Comparison of ENCODE assay signal across 3 cellular contexts in genomic region chrX:109577055-109577454, GRCh38.
TF ChIP-seq lines count a peak whose summit lies in the region.

No MANE protein-coding gene starts in this region.

TF ChIP-seq in HepG2, 621 proteins besides CTCF, POLR2A, EP300 and RAD21:
- TF ChIP-seq ZNF34 (CRISPR knock-in tag; IDR thresholded peaks at IDR 0.05; ENCODE audit: borderline replicate concordance), result no peak
- TF ChIP-seq PRDM10 (CRISPR knock-in tag; IDR thresholded peaks at IDR 0.05; ENCODE audit: low read depth), result no peak
- TF ChIP-seq MAFK (conservative IDR thresholded peaks at IDR 0.05 in 1 of 2, IDR thresholded peaks at IDR 0.05 in 1 of 2; ENCODE audit: low read length in 2 of 2), result peak; percentile 10 to 46; a peak in 2 of 4 replicates
- no peak for TF ChIP-seq ZNF530 (CRISPR knock-in tag; IDR thresholded peaks at IDR 0.05; ENCODE audit: low read depth)
- TF ChIP-seq BRF2 (CRISPR knock-in tag; IDR thresholded peaks at IDR 0.05), result no peak
- TF ChIP-seq MAFF (IDR thresholded peaks at IDR 0.05; ENCODE audit: low read depth, low read length), result peak; percentile 33; the same call in 1 of the 2 replicates
- TF ChIP-seq TOPORS (CRISPR knock-in tag; IDR thresholded peaks at IDR 0.05), result no peak
- TF ChIP-seq ZBTB43 (CRISPR knock-in tag; conservative IDR thresholded peaks at IDR 0.05), result no peak
- no peak for TF ChIP-seq ZNF577 (CRISPR knock-in tag; IDR thresholded peaks at IDR 0.05; ENCODE audit: borderline replicate concordance, low read depth)
TF ChIP-seq in HepG2: peak in this region for 2.

TF ChIP-seq in IMR-90, 13 proteins besides CTCF, POLR2A, EP300 and RAD21:
- TF ChIP-seq MAZ (IDR thresholded peaks at IDR 0.05; ENCODE audit: borderline replicate concordance, low read depth, low read length), result no peak
- peak; percentile 62 for TF ChIP-seq MAFK (IDR thresholded peaks at IDR 0.05; ENCODE audit: low read depth, low read length)
- no peak for TF ChIP-seq CHD1 (IDR thresholded peaks at IDR 0.05; ENCODE audit: low read depth, low read length)

TF ChIP-seq in K562, 482 proteins besides CTCF, POLR2A, EP300 and RAD21:
- TF ChIP-seq BRCA1 (IDR thresholded peaks at IDR 0.05) (no peak), BRCA1 (CRISPR knock-in tag; IDR thresholded peaks at IDR 0.05) (no peak), ZNF316 (IDR thresholded peaks at IDR 0.05) (0 out of 2 replicates have a peak, but pooled peaks have one; percentile 17)
